In the genomic region with DNA sequence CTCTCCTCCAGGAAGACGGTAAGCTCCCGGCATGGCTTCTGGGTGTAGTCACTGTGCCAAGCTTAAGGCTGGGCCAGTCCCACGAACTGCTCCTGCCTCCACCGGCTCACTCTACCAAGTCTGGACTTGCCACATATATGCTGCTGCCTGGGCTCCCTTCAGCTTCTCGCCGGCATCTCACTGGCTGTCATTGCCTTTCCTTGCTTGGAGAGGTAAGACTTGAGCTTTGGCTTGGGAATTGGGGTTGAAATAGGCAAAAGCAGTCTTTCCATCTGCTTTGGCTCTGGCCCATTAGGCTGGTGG, we compare ENCODE assay signal across 21 cellular contexts.
"Had no signal": no experiment of that assay in that cellular context is flagged by ENCODE, and none has a peak within 500 bp of the region (broad histone marks: within the 10 kb centered on the region; RNA-seq: fewer than 3 reads in every experiment).

No MANE protein-coding gene starts in this region.

- ATAC-seq: activated CD4-positive, CD25-positive, alpha-beta regulatory T cell treated with anti-CD3 and anti-CD28 coated beads, Interleukin-2, amount 50 U/mL, for 24 hours; activated CD8-positive, alpha-beta T cell treated with anti-CD3 and anti-CD28 coated beads for 36 hours; activated T-cell treated with anti-CD3 and anti-CD28 coated beads, Interleukin-2, amount 50 U/mL, for 72 hours; PC-3 had no signal

- H3K27me3 ChIP-seq: MG63 had no signal

- FAIRE-seq: RCC 7860 had no signal

- H3K9me3 ChIP-seq: MG63 had no signal

- H3K4me3 ChIP-seq: MG63 had no signal

- DNase-seq: activated CD4-positive, alpha-beta T cell treated with anti-CD3 and anti-CD28 coated beads for 4 hours; activated CD8-positive, alpha-beta memory T cell treated with anti-CD3 and anti-CD28 coated beads, Interleukin-2, amount 50 U/mL, for 4 hours; activated CD8-positive, alpha-beta T cell treated with anti-CD3 and anti-CD28 coated beads for 36 hours; activated gamma-delta T cell treated with Interleukin-2 at 50 U/mL for 16 hours; activated naive CD4-positive, alpha-beta T cell treated with anti-CD3 and anti-CD28 coated beads, Interleukin-2, amount 10 ng/mL, durations not matched to agents 7 days and 5 days; activated naive CD8-positive, alpha-beta T cell treated with anti-CD3 and anti-CD28 coated beads for 36 hours; activated T-cell treated with anti-CD3 and anti-CD28 coated beads, Interleukin-2, amount 50 U/mL, for 72 hours; central memory CD4-positive, alpha-beta T cell; KG1; MG63; MV-4-11; NCI-H1092 treated with DMSO at 0.1 percent for 48 hours; NCI-H1417 treated with DMSO at 0.1 percent for 48 hours; NCI-H1694; NCI-H2029; NCI-H2107; NCI-H345; PC-3; SHP77 had no signal

- H3K36me3 ChIP-seq: MG63 had no signal
